21 cellular contexts compared by ENCODE assay signal in genomic region chr13:40547545-40548322, GRCh38.
A peak's percentile ranks its signal among the peaks of the same experiment; 100 is the strongest.
DNase-seq lines count a peak whose midpoint lies in the region; ATAC-seq, FAIRE-seq and TF ChIP-seq lines count a peak whose summit lies in the region.
"Had no signal": no experiment of that assay in that cellular context is flagged by ENCODE, and none has a peak within 500 bp of the region (broad histone marks: within the 10 kb centered on the region; RNA-seq: fewer than 3 reads in every experiment).

No MANE protein-coding gene starts in this region.

- H2AFZ ChIP-seq in mammary epithelial cell (ENCODE audit: low read depth, low read length): no peak overlapping the region
- no peak overlapping the region for H2AFZ ChIP-seq in GM12878 (ENCODE audit: control insufficient read depth, low read depth, low read length)

- H3K4me3 ChIP-seq in mammary epithelial cell (replicated peaks in 1 of 3; ENCODE audit: insufficient read depth in 1 of 3, low read depth in 2 of 3, low read length in 3 of 3): no peak overlapping the region
- no peak overlapping the region for H3K4me3 ChIP-seq in GM12878
- H3K4me3 ChIP-seq in uterus: no peak overlapping the region
- H3K4me3 ChIP-seq in kidney (ENCODE audit: low read length in 2 of 2): no peak overlapping the region
- H3K4me3 ChIP-seq in heart left ventricle: no peak overlapping the region
- H3K4me3 ChIP-seq: gastroesophageal sphincter, left lung, pancreas, skin epidermis, thyroid gland had no signal

- H3K4me3 Mint-ChIP-seq in MCF 10A (ENCODE audit: unreplicated experiment) (no peak overlapping the region), neural crest cell (no peak overlapping the region)

- CTCF ChIA-PET in MCF 10A (lab: Yijun Ruan, JAX) (interaction anchor here (0.7 kb wide), 1 partner anchor 89 kb away, joined by 3 read pairs; no protein-coding TSS in a partner anchor), mammary epithelial cell (lab: Charles Lee; ENCODE audit: low non-redundant PET) (no interaction called here), GM12878 (lab: Yijun Ruan, JAX) (no interaction called here)

- TF ChIP-seq CTCF in MCF 10A (IDR thresholded peaks at IDR 0.05; ENCODE audit: unreplicated experiment) (no peak), mammary epithelial cell (conservative IDR thresholded peaks at IDR 0.05 in 1 of 2, IDR thresholded peaks at IDR 0.05 in 1 of 2; ENCODE audit: extremely low read depth in 1 of 2, insufficient read depth in 1 of 2, low read depth in 1 of 2, low read length in 2 of 2) (no peak), GM12878 (IDR thresholded peaks at IDR 0.05 in 2 of 3, conservative IDR thresholded peaks at IDR 0.05 in 1 of 3; ENCODE audit: control insufficient read depth in 2 of 3, extremely low read depth in 1 of 3, insufficient read depth in 1 of 3, low read depth in 3 of 3, low read length in 3 of 3) (no peak), neural crest cell (conservative IDR thresholded peaks at IDR 0.05) (no peak), uterus (IDR thresholded peaks at IDR 0.05) (no peak), kidney (IDR thresholded peaks at IDR 0.05; ENCODE audit: borderline replicate concordance, extremely low read depth, insufficient read depth) (no peak), heart left ventricle (IDR thresholded peaks at IDR 0.05) (no peak)

- H3K27me3 ChIP-seq in mammary epithelial cell (ENCODE audit: insufficient read depth, low read length): no peaks in the 10 kb centered on the region
- no peaks in the 10 kb centered on the region for H3K27me3 ChIP-seq in GM12878 (replicated peaks in 1 of 2; ENCODE audit: control insufficient read depth in 2 of 2, insufficient read depth in 2 of 2, low read length in 1 of 2)
- H3K27me3 ChIP-seq in uterus: no peaks in the 10 kb centered on the region
- no peaks in the 10 kb centered on the region for H3K27me3 ChIP-seq in heart left ventricle
- H3K27me3 ChIP-seq: brain microvascular endothelial cell, gastroesophageal sphincter, left lung, pancreas, thyroid gland had no signal

- POLR2A ChIA-PET in MCF 10A (lab: Yijun Ruan, JAX): interaction anchor here (0.6 to 2.0 kb wide), 6 partner anchors 10 to 462 kb away, joined by 3 to 6 read pairs (median 4); no protein-coding TSS in a partner anchor
- POLR2A ChIA-PET in GM12878 (lab: Charles Lee): interaction anchor here (0.6 kb wide), 1 partner anchor 89 kb away, joined by 4 read pairs; no protein-coding TSS in a partner anchor

- no peaks in the 10 kb centered on the region for H3K9me3 ChIP-seq in mammary epithelial cell (replicated peaks; ENCODE audit: insufficient read depth, low read length)
- H3K9me3 ChIP-seq in GM12878 (replicated peaks; ENCODE audit: control insufficient read depth, insufficient read depth, low read length): no peaks in the 10 kb centered on the region
- no peaks in the 10 kb centered on the region for H3K9me3 ChIP-seq in uterus
- H3K9me3 ChIP-seq in kidney (ENCODE audit: control insufficient read depth in 1 of 2, low read length in 2 of 2): no peaks in the 10 kb centered on the region
- no peaks in the 10 kb centered on the region for H3K9me3 ChIP-seq in heart left ventricle
- H3K9me3 ChIP-seq: gastroesophageal sphincter, left lung, pancreas, thyroid gland had no signal

- H3K9me3 Mint-ChIP-seq in MCF 10A (ENCODE audit: unreplicated experiment): no peaks in the 10 kb centered on the region
- H3K9me3 Mint-ChIP-seq in neural crest cell: no peaks in the 10 kb centered on the region

- TF ChIP-seq EP300 in GM12878 (IDR thresholded peaks at IDR 0.05; ENCODE audit: borderline replicate concordance in 1 of 2, control insufficient read depth in 1 of 2, low read depth in 2 of 2, low read length in 2 of 2): no peak

- H3K27me3 Mint-ChIP-seq in MCF 10A (ENCODE audit: insufficient read depth, unreplicated experiment) (no peaks in the 10 kb centered on the region), neural crest cell (ENCODE audit: low read depth) (no peaks in the 10 kb centered on the region)

- H3K4me1 ChIP-seq in mammary epithelial cell (ENCODE audit: insufficient read depth, low read length) (no peaks in the 10 kb centered on the region), GM12878 (ENCODE audit: control insufficient read depth, insufficient read depth, low read length) (no peaks in the 10 kb centered on the region), uterus (peaks cover 0 to 3% of the 10 kb centered on the region in 2 donors), kidney (ENCODE audit: control insufficient read depth in 1 of 2, insufficient read depth in 1 of 2, low read depth in 1 of 2, low read length in 2 of 2) (peaks cover 0 to 3% of the 10 kb centered on the region in 2 donors), heart left ventricle (peaks cover 0 to 17% (median 6%) of the 10 kb centered on the region in 12 donors)
- H3K4me1 ChIP-seq: left lung had no signal

- TF ChIP-seq POLR2A in GM12878 (IDR thresholded peaks at IDR 0.05; ENCODE audit: low read depth, low read length) (no peak), uterus (IDR thresholded peaks at IDR 0.05) (no peak), heart left ventricle (IDR thresholded peaks at IDR 0.05) (no peak)

- intact Hi-C loops in MCF 10A (cut with micrococcal nuclease) (no loop called here), mammary epithelial cell (cut with micrococcal nuclease) (no loop called here), GM12878 (cut with micrococcal nuclease; ENCODE audit: unreplicated experiment) (no loop called here), uterus (cut with DNase I; ENCODE audit: low total_unique reads) (no loop called here), kidney (cut with DNase I) (no loop called here), heart left ventricle (cut with DNase I) (no loop called here)

- H3K27ac Mint-ChIP-seq in MCF 10A (ENCODE audit: low read depth, unreplicated experiment) (peak overlapping the region; percentile 49), neural crest cell (ENCODE audit: unreplicated experiment) (peak overlapping the region; percentile 12)

- ATAC-seq in GM12878: no peak
- no peak for ATAC-seq in HG03280 (IDR thresholded peaks at IDR 0.05; ENCODE audit: unreplicated experiment)
- ATAC-seq in heart left ventricle: no peak
- ATAC-seq: gastroesophageal sphincter, left lung, pancreas had no signal

- in situ Hi-C loops in mammary epithelial cell (cut with MboI; ENCODE audit: low sequenced_read_pairs in 2 of 2) (no loop called here), GM12878 (cut with MboI) (no loop called here)

- no peaks in the 10 kb centered on the region for H3K36me3 ChIP-seq in mammary epithelial cell (ENCODE audit: insufficient read depth, low read length)
- H3K36me3 ChIP-seq in GM12878 (ENCODE audit: control insufficient read depth in 2 of 2, insufficient read depth in 2 of 2, low read length in 1 of 2): no peaks in the 10 kb centered on the region
- no peaks in the 10 kb centered on the region for H3K36me3 ChIP-seq in uterus
- no peaks in the 10 kb centered on the region for H3K36me3 ChIP-seq in kidney (ENCODE audit: control insufficient read depth in 1 of 2, insufficient read depth in 2 of 2, low read length in 2 of 2)
- H3K36me3 ChIP-seq in heart left ventricle: no peaks in the 10 kb centered on the region
- H3K36me3 ChIP-seq: brain microvascular endothelial cell, gastroesophageal sphincter, left lung, pancreas, thyroid gland had no signal

- dilution Hi-C loops in mammary epithelial cell (cut with HindIII; ENCODE audit: low sequenced_read_pairs): no loop called here

- RAD21 ChIA-PET in GM12878 (lab: Charles Lee; ENCODE audit: unreplicated experiment): no interaction called here

- TF ChIP-seq RAD21 in GM12878 (IDR thresholded peaks at IDR 0.05; ENCODE audit: insufficient read depth, low read depth, low read length): no peak

- H3K9ac ChIP-seq in mammary epithelial cell (ENCODE audit: insufficient read depth, low read length): no peak overlapping the region
- H3K9ac ChIP-seq in GM12878 (ENCODE audit: control insufficient read depth, insufficient read depth, low read length): no peak overlapping the region
- no peak overlapping the region for H3K9ac ChIP-seq in kidney (ENCODE audit: low read length in 2 of 2)

- H3K4me2 ChIP-seq in mammary epithelial cell (ENCODE audit: insufficient read depth, low read depth, low read length): no peak overlapping the region
- H3K4me2 ChIP-seq in GM12878 (ENCODE audit: control insufficient read depth, insufficient read depth): no peak overlapping the region

- H3K79me2 ChIP-seq in mammary epithelial cell (ENCODE audit: insufficient read depth, low read length) (no peaks in the 10 kb centered on the region), GM12878 (ENCODE audit: control insufficient read depth, insufficient read depth, low read length) (no peaks in the 10 kb centered on the region)

- DNase-seq in MCF 10A (ENCODE audit: unreplicated experiment) (no peak), mammary epithelial cell (no peak), GM12878 (ENCODE audit: low read depth, low spot score) (no peak), neural crest cell (ENCODE audit: low read depth, low spot score) (no peak), uterus (no peak), kidney (no peak), heart left ventricle (no peak)
- DNase-seq: activated CD4-positive, alpha-beta T cell treated with anti-CD3 and anti-CD28 coated beads, Interleukin-2, amount 50 U/mL, for 4 hours; activated T-cell treated with anti-CD3 and anti-CD28 coated beads for 4 hours; brain microvascular endothelial cell; left lung; NCI-H2081 treated with DMSO at 0.1 percent for 48 hours; NCI-H510A treated with DMSO at 0.1 percent for 48 hours; pancreas; SW 1271; thyroid gland had no signal

- H4K20me1 ChIP-seq in mammary epithelial cell (ENCODE audit: insufficient read depth, low read length) (no peaks in the 10 kb centered on the region), GM12878 (ENCODE audit: control insufficient read depth, insufficient read depth) (no peaks in the 10 kb centered on the region)

- H3K4me1 Mint-ChIP-seq in MCF 10A (ENCODE audit: insufficient read depth, unreplicated experiment) (peaks cover 15% of the 10 kb centered on the region), neural crest cell (peaks cover 24% of the 10 kb centered on the region)

- FAIRE-seq in GM12878 (lab: Jason Lieb, UNC) (no peak), kidney (lab: Jason Lieb, UNC) (no peak)
- FAIRE-seq: GM19239, pancreas had no signal

- BruUV-seq in MCF 10A (replicated peaks; lab: Mats Ljungman, UMichigan) (no TSS peak), mammary epithelial cell (replicated peaks; lab: Mats Ljungman, UMichigan) (no TSS peak), GM12878 (replicated peaks; lab: Mats Ljungman, UMichigan) (TSS peak; percentile 18)

- SMC1A ChIA-PET in GM12878 (lab: Charles Lee; ENCODE audit: uncharacterized antibody, unreplicated experiment): interaction anchor here (2.0 kb wide), 1 partner anchor 21 kb away, joined by 6 read pairs; no protein-coding TSS in a partner anchor

- 38% methylated on average over 2 of the region's 2 CpGs for whole genome bisulfite sequencing in mammary epithelial cell (ENCODE audit: low coverage, missing lambda C conversion rate)
- 97% methylated on average over 2 of the region's 2 CpGs for WGBS in GM12878 (ENCODE audit: insufficient coverage, insufficient replicate concordance, low lambda C conversion rate, missing lambda C conversion rate)
- 44 to 68% (median 51%) methylated on average over 2 of the region's 2 CpGs for WGBS in heart left ventricle, 4 donors

- H3K27ac ChIP-seq in mammary epithelial cell (ENCODE audit: insufficient read depth, low read depth, low read length) (no peak overlapping the region), GM12878 (ENCODE audit: control insufficient read depth, insufficient read depth) (no peak overlapping the region), uterus (peak overlapping the region; percentile 47 to 72), kidney (ENCODE audit: low read depth in 2 of 2, low read length in 2 of 2) (no peak overlapping the region), heart left ventricle (no peak overlapping the region)
- H3K27ac ChIP-seq: brain microvascular endothelial cell, left lung, pancreas had no signal

- H3K36me3 Mint-ChIP-seq in MCF 10A (ENCODE audit: insufficient read depth, unreplicated experiment): peaks cover 84% of the 10 kb centered on the region
- H3K36me3 Mint-ChIP-seq in neural crest cell (ENCODE audit: low read depth): no peaks in the 10 kb centered on the region
- H3K36me3 Mint-ChIP-seq: activated naive CD4-positive, alpha-beta T cell treated with anti-CD3 and anti-CD28 coated beads, Interleukin-2, amount 50 U/mL, for 72 hours had no signal

Comparison
In these comparisons a context has a peak if more than half of its experiments do, and no peak if none do; other contexts are left out.
1. H3K27ac ChIP-seq: peak in uterus (2 of 2); none in mammary epithelial cell (single experiment), GM12878 (single experiment), kidney (0 of 2) and heart left ventricle (0 of 12).